In the genomic region with DNA sequence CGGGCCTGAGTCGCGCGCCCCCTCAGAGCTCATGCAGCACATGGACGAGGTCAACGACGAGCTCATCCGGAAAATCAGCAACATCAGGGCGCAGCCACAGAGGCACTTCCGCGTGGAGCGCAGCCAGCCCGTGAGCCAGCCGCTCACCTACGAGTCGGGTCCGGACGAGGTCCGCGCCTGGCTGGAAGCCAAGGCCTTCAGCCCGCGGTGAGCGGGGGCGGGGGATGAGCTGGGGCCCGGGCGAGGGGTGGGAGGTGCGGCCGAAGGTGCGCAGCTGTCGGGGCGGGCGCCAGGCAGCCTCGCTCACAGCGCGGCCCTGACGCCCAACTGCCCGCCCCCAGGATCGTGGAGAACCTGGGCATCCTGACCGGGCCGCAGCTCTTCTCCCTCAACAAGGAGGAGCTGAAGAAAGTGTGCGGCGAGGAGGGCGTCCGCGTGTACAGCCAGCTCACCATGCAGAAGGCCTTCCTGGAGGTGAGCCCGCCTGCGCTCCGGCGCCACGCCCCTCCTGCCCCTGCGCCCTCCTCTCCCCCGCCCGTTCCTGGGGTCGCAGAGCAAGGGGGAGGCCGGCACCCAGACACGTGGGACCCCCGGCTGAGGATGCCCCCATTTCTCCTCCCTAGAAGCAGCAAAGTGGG, we compare ENCODE assay signal across 6 cellular contexts. TPM values are rescaled to one million over a fixed set of nuclear protein-coding genes. Genes with fewer than 3 reads are reported as not detected.
DNase-seq lines count a peak whose midpoint lies in the region; ATAC-seq and TF ChIP-seq lines count a peak whose summit lies in the region.

No MANE protein-coding gene starts in this region.

- H3K4me1 ChIP-seq in body of pancreas: peaks cover 34% of the 10 kb centered on the region

- H3K4me3 ChIP-seq in body of pancreas: no peak overlapping the region

- peak overlapping the region; percentile 56 to 86 (median 74) for H3K27ac ChIP-seq in body of pancreas

- no peaks in the 10 kb centered on the region for H3K9me3 ChIP-seq in body of pancreas

- ATAC-seq in body of pancreas (peak; percentile 61), omental fat pad (ENCODE audit: low FRiP score) (peak; percentile 38), GM18498 (IDR thresholded peaks at IDR 0.05; ENCODE audit: unreplicated experiment) (no peak), GM19395 (IDR thresholded peaks at IDR 0.05; ENCODE audit: unreplicated experiment) (no peak)

- H3K36me3 ChIP-seq in body of pancreas (replicated peaks in 1 of 2; ENCODE audit: insufficient read depth in 1 of 2, low read depth in 2 of 2): no peaks in the 10 kb centered on the region

- intact Hi-C loops in body of pancreas (cut with DNase I): loop anchor here (10.0 kb wide), 1 partner anchor 172 kb away; no protein-coding TSS in a partner anchor

- peak in 2 of 3 donors; percentile 25 to 27 for TF ChIP-seq POLR2A in body of pancreas (IDR thresholded peaks at IDR 0.05)

- WGBS in body of pancreas, 2 donors: 15% methylated on average over 46 of the region's 57 CpGs; no CpG with 5 or more reads in 1 of the 2 donors

- no peak for TF ChIP-seq CTCF in body of pancreas (IDR thresholded peaks at IDR 0.05)
- TF ChIP-seq CTCF in omental fat pad (IDR thresholded peaks at IDR 0.05): no peak

- H3K27me3 ChIP-seq in body of pancreas: peaks cover 0 to 2% of the 10 kb centered on the region in 2 donors

- DNase-seq in DMS153 treated with DMSO at 0.1 percent for 48 hours (lab: John Stamatoyannopoulos, UW; ENCODE audit: unreplicated experiment): peak; percentile 70
- DNase-seq in NCI-H748 (lab: John Stamatoyannopoulos, UW; ENCODE audit: unreplicated experiment): peak; percentile 92
- DNase-seq in body of pancreas: peak; percentile 83 to 90 (median 90)
- no peak for DNase-seq in omental fat pad (ENCODE audit: low spot score)

RNA-seq across cellular contexts. Expression of a gene that starts 20.4 kb away (rescaled TPM):
- total RNA-seq in body of pancreas (100 to 1,000 TPM; 126 to 153 TPM), omental fat pad (10 to 100 TPM; 14.1 to 27.6 (median 22.3) TPM)

RNA-seq across cellular contexts. Expression of a gene that starts 20.9 kb away (rescaled TPM):
- total RNA-seq in body of pancreas: 100 to 1,000 TPM in 1 of 2 donors, 10 to 100 TPM in 1; 78.9 to 119 TPM
- total RNA-seq in omental fat pad: 100 to 1,000 TPM; 183 to 295 (median 239) TPM

RNA-seq across cellular contexts. Expression of a gene that starts 30.8 kb away (rescaled TPM):
- total RNA-seq in body of pancreas: 10 to 100 TPM; 21.8 to 36.3 TPM
- total RNA-seq in omental fat pad: 10 to 100 TPM; 16.9 to 31.5 (median 21.1) TPM

RNA-seq across cellular contexts. Expression of a gene that starts 31.4 kb away (rescaled TPM):
- total RNA-seq in body of pancreas (10 to 100 TPM; 15.8 to 28.0 TPM), omental fat pad (10 to 100 TPM; 20.3 to 29.0 (median 23.0) TPM)

RNA-seq across cellular contexts. Expression of a gene that starts 50.9 kb away (rescaled TPM):
- 10 to 100 TPM; 14.0 to 28.7 TPM for total RNA-seq in body of pancreas
- total RNA-seq in omental fat pad: 10 to 100 TPM; 12.5 to 19.8 (median 15.1) TPM

Comparison
In these comparisons a context has a peak if more than half of its experiments do, and no peak if none do; other contexts are left out.
1. ATAC-seq: peak in body of pancreas (single experiment) and omental fat pad (single experiment); none in GM18498 (single experiment) and GM19395 (single experiment).
2. RNA of a gene that starts 20.4 kb away (total RNA-seq): 126 to 153 TPM in body of pancreas; 14.1 to 27.6 TPM in omental fat pad; every median in the first group is over 4 times any median in the second.